In the genomic region with DNA sequence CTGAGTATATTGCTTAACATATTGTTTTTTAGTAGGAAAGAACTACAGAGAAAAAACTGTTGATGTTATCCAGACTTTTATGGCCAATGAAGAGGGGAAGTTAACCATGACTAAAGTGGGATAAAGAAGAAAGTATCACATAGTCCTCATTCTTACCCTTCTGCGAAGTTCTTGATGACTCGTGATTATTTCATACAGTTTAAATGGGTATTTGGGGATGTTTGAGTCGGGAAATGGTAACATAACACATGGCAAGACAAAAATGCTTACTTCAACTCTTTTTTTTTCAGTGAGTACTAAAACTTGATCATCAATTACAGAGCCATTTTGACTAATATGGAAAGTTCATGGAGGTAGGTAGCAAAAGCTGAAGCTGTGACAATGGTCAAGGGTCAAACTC, we compare ENCODE assay signal across 2 cellular contexts.
TF ChIP-seq lines count a peak whose summit lies in the region.

No MANE protein-coding gene starts in this region.

TF ChIP-seq in A549, 52 proteins besides CTCF, POLR2A, EP300 and RAD21:
- TF ChIP-seq MAFK (IDR thresholded peaks at IDR 0.05; ENCODE audit: partially characterized antibody), result peak; percentile 94
- no peak for TF ChIP-seq RFX5 (IDR thresholded peaks at IDR 0.05)

TF ChIP-seq in endothelial cell of umbilical vein, 7 proteins besides CTCF, POLR2A, EP300 and RAD21:
- TF ChIP-seq MYC (IDR thresholded peaks at IDR 0.05; ENCODE audit: low read depth, low read length), result no peak
- TF ChIP-seq POLR2AphosphoS5 (IDR thresholded peaks at IDR 0.05; ENCODE audit: insufficient read depth, low read depth, low read length), result no peak
- no peak for TF ChIP-seq JUN (IDR thresholded peaks at IDR 0.05; ENCODE audit: borderline replicate concordance, insufficient read depth, insufficient read length, low read depth)
- TF ChIP-seq EZH2 (IDR thresholded peaks at IDR 0.05; ENCODE audit: borderline replicate concordance, low read depth, low read length, severe bottlenecking), result no peak
